18 cellular contexts compared by ENCODE assay signal in genomic region chr6:166056637-166057036, GRCh38.
DNase-seq lines count a peak whose midpoint lies in the region; ATAC-seq lines count a peak whose summit lies in the region.
"Had no signal": no experiment of that assay in that cellular context is flagged by ENCODE, and none has a peak within 500 bp of the region (broad histone marks: within the 10 kb centered on the region; RNA-seq: fewer than 3 reads in every experiment).

No MANE protein-coding gene starts in this region.

- H3K27me3 ChIP-seq in right cardiac atrium (ENCODE audit: control insufficient read depth, insufficient read depth) = no peaks in the 10 kb centered on the region

- ATAC-seq in right cardiac atrium (peak; percentile 96 to 98), HG03025 (IDR thresholded peaks at IDR 0.05; ENCODE audit: low FRiP score, unreplicated experiment) (no peak), HG02623 (IDR thresholded peaks at IDR 0.05; ENCODE audit: unreplicated experiment) (no peak)
- ATAC-seq: natural killer cell treated with Interleukin-12 subunit alpha and Interleukin-12 subunit beta and Interleukin-15 and Interleukin-18, amount 100 ng/mL, for 72 hours; stimulated activated effector memory CD8-positive, alpha-beta T cell treated with anti-CD3 and anti-CD28 coated beads, Interleukin-12 subunit alpha, Interleukin-12 subunit beta, amount 100 ng/mL, for 72 hours had no signal

- DNase-seq in Ammon's horn (ENCODE audit: low spot score) (peak; percentile 64), cerebellum (ENCODE audit: low spot score) (peak; percentile 88), right cardiac atrium (peak; percentile 86 to 93 (median 89)), posterior cingulate gyrus (peak in 8 of 10 donors; percentile 61 to 94 (median 70)), HK-2 (ENCODE audit: unreplicated experiment) (no peak)
- no peak for DNase-seq in activated T-helper 2 cell treated with anti-CD3 and anti-CD28 coated beads, Interferon-gamma antibody, Interleukin-2, Interleukin-4, amounts not matched to agents 10 μg/mL and 5 μg/mL and 100 μg/mL, durations not matched to agents 14 hours and 24 hours and 36 hours (ENCODE audit: low spot score)
- DNase-seq: activated CD4-positive, alpha-beta memory T cell treated with anti-CD3 and anti-CD28 coated beads for 36 hours; cortex of kidney; MV-4-11; NCI-H69; PC-9; trophoblast cell had no signal

- no peak overlapping the region for H3K4me3 ChIP-seq in right cardiac atrium (ENCODE audit: low read length)
- H3K4me3 ChIP-seq: HAP-1, PC-9, skin epidermis had no signal

- H3K9me3 Mint-ChIP-seq in activated T-helper 2 cell treated with anti-CD3 and anti-CD28 coated beads, Interferon-gamma antibody, Interleukin-2, Interleukin-4, amounts not matched to agents 10 μg/mL and 5 μg/mL and 100 μg/mL, durations not matched to agents 14 hours and 24 hours and 36 hours = peaks cover 37% of the 10 kb centered on the region

- no peak overlapping the region for H3K4me3 Mint-ChIP-seq in activated T-helper 2 cell treated with anti-CD3 and anti-CD28 coated beads, Interferon-gamma antibody, Interleukin-2, Interleukin-4, amounts not matched to agents 10 μg/mL and 5 μg/mL and 100 μg/mL, durations not matched to agents 14 hours and 24 hours and 36 hours (ENCODE audit: low read depth)
- H3K4me3 Mint-ChIP-seq: activated CD4-positive, alpha-beta memory T cell treated with anti-CD3 and anti-CD28 coated beads for 36 hours; natural killer cell treated with Interleukin-12 subunit alpha and Interleukin-12 subunit beta and Interleukin-15 and Interleukin-18, amount 100 ng/mL, for 72 hours; stimulated activated effector memory CD8-positive, alpha-beta T cell treated with anti-CD3 and anti-CD28 coated beads, Interleukin-12 subunit alpha, Interleukin-12 subunit beta, amount 100 ng/mL, for 72 hours had no signal

- H3K9me3 ChIP-seq in right cardiac atrium (ENCODE audit: control insufficient read depth, low read length) = peaks cover 2% of the 10 kb centered on the region

- H3K27ac Mint-ChIP-seq in activated T-helper 2 cell treated with anti-CD3 and anti-CD28 coated beads, Interferon-gamma antibody, Interleukin-2, Interleukin-4, amounts not matched to agents 10 μg/mL and 5 μg/mL and 100 μg/mL, durations not matched to agents 14 hours and 24 hours and 36 hours = no peak overlapping the region
- H3K27ac Mint-ChIP-seq: activated CD4-positive, alpha-beta memory T cell treated with anti-CD3 and anti-CD28 coated beads for 36 hours; natural killer cell treated with Interleukin-12 subunit alpha and Interleukin-12 subunit beta and Interleukin-15 and Interleukin-18, amount 100 ng/mL, for 72 hours; stimulated activated effector memory CD8-positive, alpha-beta T cell treated with anti-CD3 and anti-CD28 coated beads, Interleukin-12 subunit alpha, Interleukin-12 subunit beta, amount 100 ng/mL, for 72 hours had no signal

- no peaks in the 10 kb centered on the region for H3K36me3 Mint-ChIP-seq in activated T-helper 2 cell treated with anti-CD3 and anti-CD28 coated beads, Interferon-gamma antibody, Interleukin-2, Interleukin-4, amounts not matched to agents 10 μg/mL and 5 μg/mL and 100 μg/mL, durations not matched to agents 14 hours and 24 hours and 36 hours (ENCODE audit: low read depth)
- H3K36me3 Mint-ChIP-seq: activated CD4-positive, alpha-beta memory T cell treated with anti-CD3 and anti-CD28 coated beads for 36 hours; stimulated activated effector memory CD8-positive, alpha-beta T cell treated with anti-CD3 and anti-CD28 coated beads, Interleukin-12 subunit alpha, Interleukin-12 subunit beta, amount 100 ng/mL, for 72 hours had no signal

- 51% methylated on average over 4 of the region's 4 CpGs for WGBS in right cardiac atrium

- H3K27ac ChIP-seq in right cardiac atrium (ENCODE audit: low read length) = no peak overlapping the region
- H3K27ac ChIP-seq: PC-9 had no signal

- no peaks in the 10 kb centered on the region for H3K4me1 ChIP-seq in right cardiac atrium (ENCODE audit: control insufficient read depth, insufficient read depth, low read length)
- H3K4me1 ChIP-seq: HAP-1 had no signal

- H3K27me3 Mint-ChIP-seq in activated T-helper 2 cell treated with anti-CD3 and anti-CD28 coated beads, Interferon-gamma antibody, Interleukin-2, Interleukin-4, amounts not matched to agents 10 μg/mL and 5 μg/mL and 100 μg/mL, durations not matched to agents 14 hours and 24 hours and 36 hours (ENCODE audit: low read depth) = no peaks in the 10 kb centered on the region

- intact Hi-C loops in right cardiac atrium (cut with DNase I) (no loop called here), posterior cingulate gyrus (cut with DNase I) (no loop called here)
- intact Hi-C loops in activated T-helper 2 cell treated with anti-CD3 and anti-CD28 coated beads, Interferon-gamma antibody, Interleukin-2, Interleukin-4, amounts not matched to agents 10 μg/mL and 5 μg/mL and 100 μg/mL, durations not matched to agents 14 hours and 24 hours and 36 hours (cut with micrococcal nuclease) = no loop called here

- H3K4me1 Mint-ChIP-seq in activated T-helper 2 cell treated with anti-CD3 and anti-CD28 coated beads, Interferon-gamma antibody, Interleukin-2, Interleukin-4, amounts not matched to agents 10 μg/mL and 5 μg/mL and 100 μg/mL, durations not matched to agents 14 hours and 24 hours and 36 hours (ENCODE audit: low read depth) = no peaks in the 10 kb centered on the region
- H3K4me1 Mint-ChIP-seq: stimulated activated effector memory CD8-positive, alpha-beta T cell treated with anti-CD3 and anti-CD28 coated beads, Interleukin-12 subunit alpha, Interleukin-12 subunit beta, amount 100 ng/mL, for 72 hours had no signal

Comparison
In these comparisons a context has a peak if more than half of its experiments do, and no peak if none do; other contexts are left out.
1. DNase-seq: peak in Ammon's horn (single experiment), cerebellum (single experiment), right cardiac atrium (3 of 3) and posterior cingulate gyrus (8 of 10); none in activated T-helper 2 cell treated with anti-CD3 and anti-CD28 coated beads, Interferon-gamma antibody, Interleukin-2, Interleukin-4, amounts not matched to agents 10 μg/mL and 5 μg/mL and 100 μg/mL, durations not matched to agents 14 hours and 24 hours and 36 hours (single experiment) and HK-2 (single experiment).
2. ATAC-seq: peak in right cardiac atrium (2 of 2); none in HG03025 (single experiment) and HG02623 (single experiment).